In genomic region chr7:23247602-23248335, GRCh38 we compare ENCODE assay signal across 1 cellular context.
TF ChIP-seq lines count a peak whose summit lies in the region.

No MANE protein-coding gene starts in this region.

TF ChIP-seq in K562, 482 proteins besides CTCF, POLR2A, EP300 and RAD21 (continued from another document):
- TF ChIP-seq ZBTB33 (CRISPR knock-in tag; IDR thresholded peaks at IDR 0.05) (peak; percentile 73), FOXO4 (CRISPR knock-in tag; IDR thresholded peaks at IDR 0.05) (no peak)
